ENCODE assay signal across 17 cellular contexts in the genomic region with DNA sequence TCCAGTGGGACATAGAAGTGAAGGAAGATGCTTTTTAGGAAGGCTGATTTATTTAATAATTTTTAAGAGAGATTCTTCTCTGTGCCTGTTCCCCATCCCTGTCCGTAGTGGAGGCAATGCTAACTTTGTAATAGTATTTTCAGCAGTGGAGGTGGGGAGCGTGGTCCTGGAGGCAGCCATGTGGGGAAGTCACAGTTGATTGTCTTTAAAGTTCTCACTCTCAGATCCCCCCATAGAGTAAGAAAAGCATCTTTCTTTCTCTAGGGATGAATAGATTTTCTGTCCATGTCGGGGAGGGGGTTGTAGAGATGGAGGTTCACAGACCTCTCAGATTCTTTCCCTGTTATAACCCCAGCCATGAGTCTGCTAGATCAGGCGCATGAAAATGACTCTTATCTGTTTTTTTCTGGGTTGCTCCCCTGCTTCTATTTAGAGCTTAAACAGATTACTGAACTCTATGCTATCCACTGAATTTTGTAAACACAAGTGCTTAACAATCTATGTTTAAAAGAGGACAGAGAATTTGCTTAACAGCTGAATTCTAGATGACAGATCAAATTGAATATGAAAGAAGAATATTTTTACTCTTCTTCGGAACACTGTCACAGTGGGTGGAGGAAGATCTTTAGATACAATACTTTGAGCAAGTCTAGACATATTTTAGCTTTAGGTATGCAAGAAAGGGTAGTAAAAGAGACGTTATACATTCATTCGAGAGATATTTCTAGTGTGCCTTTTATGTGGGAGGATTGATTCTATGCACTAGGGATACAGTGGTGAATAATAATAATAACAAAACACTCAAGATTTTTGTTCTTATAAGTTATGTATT. TPM values are rescaled to one million over a fixed set of nuclear protein-coding genes. Genes with fewer than 3 reads are reported as not detected.
A peak's percentile ranks its signal among the peaks of the same experiment; 100 is the strongest.
DNase-seq lines count a peak whose midpoint lies in the region; ATAC-seq, FAIRE-seq and TF ChIP-seq lines count a peak whose summit lies in the region.
"Had no signal": no experiment of that assay in that cellular context is flagged by ENCODE, and none has a peak within 500 bp of the region (broad histone marks: within the 10 kb centered on the region; RNA-seq: fewer than 3 reads in every experiment).

No MANE protein-coding gene starts in this region.

- no peaks in the 10 kb centered on the region for H3K36me3 ChIP-seq in RWPE2 (ENCODE audit: low read depth)
- no peaks in the 10 kb centered on the region for H3K36me3 ChIP-seq in bronchial epithelial cell (ENCODE audit: control insufficient read depth, insufficient read depth, low read length)
- H3K36me3 ChIP-seq in MM.1S (replicated peaks; ENCODE audit: insufficient read depth, low read length), result no peaks in the 10 kb centered on the region

- no peak overlapping the region for H3K9ac ChIP-seq in MM.1S (ENCODE audit: low read length)
- H3K9ac ChIP-seq: BLaER1 treated with 17β-estradiol and CSF1 and Interleukin-3, amounts not matched to agents 10 nM and 100 nM had no signal

- H4K20me1 ChIP-seq in MM.1S (ENCODE audit: insufficient read depth, low read length), result no peaks in the 10 kb centered on the region
- H4K20me1 ChIP-seq: BLaER1 treated with 17β-estradiol and CSF1 and Interleukin-3, amounts not matched to agents 10 nM and 100 nM had no signal

- peaks cover 31% of the 10 kb centered on the region for H3K4me1 Mint-ChIP-seq in mesothelial cell of epicardium

- H3K9me3 ChIP-seq in AG04450 (ENCODE audit: control insufficient read depth, insufficient read depth, low read length) (no peaks in the 10 kb centered on the region; the same call in 1 of the 2 replicates), RWPE2 (ENCODE audit: severe bottlenecking) (no peaks in the 10 kb centered on the region), MM.1S (replicated peaks; ENCODE audit: insufficient read depth, low read length) (no peaks in the 10 kb centered on the region)

- H3K9me3 Mint-ChIP-seq in mesothelial cell of epicardium, result no peaks in the 10 kb centered on the region

- H3K4me1 ChIP-seq in RWPE2 (ENCODE audit: insufficient read depth, poor library complexity, severe bottlenecking) (peaks cover 6% of the 10 kb centered on the region), MM.1S (ENCODE audit: low read length) (no peaks in the 10 kb centered on the region)
- H3K4me1 ChIP-seq: BLaER1 treated with 17β-estradiol and CSF1 and Interleukin-3, amounts not matched to agents 10 nM and 100 nM had no signal

- H3K4me3 Mint-ChIP-seq in mesothelial cell of epicardium, result no peak overlapping the region
- H3K4me3 Mint-ChIP-seq: IgD-negative memory B cell had no signal

- peaks cover 11% of the 10 kb centered on the region for H3K36me3 Mint-ChIP-seq in mesothelial cell of epicardium

- no peaks in the 10 kb centered on the region for H3K79me2 ChIP-seq in MM.1S (ENCODE audit: low read length)

- H3K27ac Mint-ChIP-seq in mesothelial cell of epicardium, result peak overlapping the region; percentile 79
- H3K27ac Mint-ChIP-seq: IgD-negative memory B cell had no signal

- POLR2A ChIA-PET in AG04450 (lab: Yijun Ruan, JAX), result no interaction called here

- CTCF ChIA-PET in AG04450 (lab: Charles Lee), result interaction anchor here (0.6 to 4.1 kb wide), 3 partner anchors 21 to 86 kb away, joined by 4 to 24 read pairs (median 7); no protein-coding TSS in a partner anchor

- no peaks in the 10 kb centered on the region for H3F3A ChIP-seq in MM.1S (ENCODE audit: insufficient read depth, low read length)

- H3K9me2 ChIP-seq in MM.1S (replicated peaks; ENCODE audit: insufficient read depth, low read length), result no peaks in the 10 kb centered on the region

- ATAC-seq in RWPE2 (ENCODE audit: low read depth) (peak; percentile 52; the same call in 2 of the 3 replicates), GM18867 (IDR thresholded peaks at IDR 0.05; ENCODE audit: unreplicated experiment) (no peak)

- H3K27ac ChIP-seq in AG04450 (ENCODE audit: low read depth, low read length), result peak overlapping the region; percentile 42
- H3K27ac ChIP-seq in RWPE2 (ENCODE audit: poor library complexity, severe bottlenecking), result no peak overlapping the region
- no peak overlapping the region for H3K27ac ChIP-seq in MM.1S (ENCODE audit: low read length)
- H3K27ac ChIP-seq: BLaER1 treated with 17β-estradiol and CSF1 and Interleukin-3, amounts not matched to agents 10 nM and 100 nM had no signal

- H2AFZ ChIP-seq in MM.1S (ENCODE audit: low read length), result no peak overlapping the region

- H3K27me3 ChIP-seq in AG04450 (ENCODE audit: control insufficient read depth, insufficient read depth, low read length) (no peaks in the 10 kb centered on the region), RWPE2 (ENCODE audit: insufficient read depth, poor library complexity, severe bottlenecking) (no peaks in the 10 kb centered on the region), bronchial epithelial cell (ENCODE audit: control insufficient read depth, insufficient read depth, low read length) (no peaks in the 10 kb centered on the region), MM.1S (replicated peaks; ENCODE audit: insufficient read depth, low read length) (no peaks in the 10 kb centered on the region)
- H3K27me3 ChIP-seq: BLaER1 treated with 17β-estradiol and CSF1 and Interleukin-3, amounts not matched to agents 10 nM and 100 nM had no signal

- TF ChIP-seq CTCF in AG04450 (IDR thresholded peaks at IDR 0.05; ENCODE audit: low read depth, low read length) (no peak), RWPE2 (IDR thresholded peaks at IDR 0.05; ENCODE audit: poor library complexity, severe bottlenecking) (no peak), bronchial epithelial cell (IDR thresholded peaks at IDR 0.05; ENCODE audit: insufficient read depth, low read length, severe bottlenecking) (no peak), mesothelial cell of epicardium (IDR thresholded peaks at IDR 0.05; ENCODE audit: unreplicated experiment) (no peak), MM.1S (IDR thresholded peaks at IDR 0.05; ENCODE audit: low read length) (no peak)

- H3K27me3 Mint-ChIP-seq in mesothelial cell of epicardium (ENCODE audit: low read depth), result no peaks in the 10 kb centered on the region
- H3K27me3 Mint-ChIP-seq: IgD-negative memory B cell had no signal

- H3K4me3 ChIP-seq in AG04450 (ENCODE audit: low read depth, low read length) (no peak overlapping the region), RWPE2 (ENCODE audit: severe bottlenecking) (no peak overlapping the region), bronchial epithelial cell (ENCODE audit: low read depth, low read length) (no peak overlapping the region), MM.1S (ENCODE audit: low read length) (no peak overlapping the region)
- H3K4me3 ChIP-seq: BLaER1 treated with 17β-estradiol and CSF1 and Interleukin-3, amounts not matched to agents 10 nM and 100 nM had no signal

- no peak for FAIRE-seq in bronchial epithelial cell (lab: Jason Lieb, UNC)
- FAIRE-seq: H1, RCC 7860 had no signal

- no peak overlapping the region for H3K4me2 ChIP-seq in MM.1S (ENCODE audit: low read depth, low read length)
- H3K4me2 ChIP-seq: BLaER1 treated with 17β-estradiol and CSF1 and Interleukin-3, amounts not matched to agents 10 nM and 100 nM had no signal

- DNase-seq in AG04450 (ENCODE audit: low read depth, low spot score) (no peak), RWPE2 (ENCODE audit: low spot score) (no peak), bronchial epithelial cell (ENCODE audit: low read depth) (peak; percentile 35), mesothelial cell of epicardium (ENCODE audit: low spot score in 2 of 2, unreplicated experiment in 2 of 2) (no peak), MM.1S (no peak)
- no peak for DNase-seq in activated effector memory CD4-positive, alpha-beta T cell treated with Interleukin-2 at 50 U/mL for 16 hours
- DNase-seq in activated T-cell treated with anti-CD3 and anti-CD28 coated beads, Interleukin-2, amount 50 U/mL, for 1 hour, result no peak
- DNase-seq: 8988T, DMS79 treated with DMSO at 0.1 percent for 48 hours, NCI-H187, NCI-H526 treated with DMSO at 0.1 percent for 48 hours, SHP77 had no signal

RNA-seq across cellular contexts. Expression of a gene that starts 25.4 kb away (rescaled TPM):
- 11.3 and 15.4 TPM in 2 replicates for polyA plus RNA-seq in AG04450 (2011; rRNA removed)
- 4.2 and 6.0 TPM in 2 replicates for polyA minus RNA-seq in AG04450 (2011; rRNA and poly(A)+ RNA removed)
- total RNA-seq in bronchial epithelial cell (5.1 and 6.6 TPM in 2 replicates), mesothelial cell of epicardium (31.5 to 35.3 TPM (median 32.9 TPM) in 3 replicates)

RNA-seq across cellular contexts. Expression of a gene that starts 55.1 kb away (rescaled TPM):
- 101 and 147 TPM in 2 replicates for polyA plus RNA-seq in AG04450 (2011; rRNA removed)
- polyA minus RNA-seq in AG04450 (2011; rRNA and poly(A)+ RNA removed), result 36.7 and 88.3 TPM in 2 replicates
- total RNA-seq in bronchial epithelial cell, result 114 and 146 TPM in 2 replicates
- 51.7 to 61.2 TPM (median 52.4 TPM) in 3 replicates for total RNA-seq in mesothelial cell of epicardium
